18 cellular contexts compared by ENCODE assay signal in the genomic region with DNA sequence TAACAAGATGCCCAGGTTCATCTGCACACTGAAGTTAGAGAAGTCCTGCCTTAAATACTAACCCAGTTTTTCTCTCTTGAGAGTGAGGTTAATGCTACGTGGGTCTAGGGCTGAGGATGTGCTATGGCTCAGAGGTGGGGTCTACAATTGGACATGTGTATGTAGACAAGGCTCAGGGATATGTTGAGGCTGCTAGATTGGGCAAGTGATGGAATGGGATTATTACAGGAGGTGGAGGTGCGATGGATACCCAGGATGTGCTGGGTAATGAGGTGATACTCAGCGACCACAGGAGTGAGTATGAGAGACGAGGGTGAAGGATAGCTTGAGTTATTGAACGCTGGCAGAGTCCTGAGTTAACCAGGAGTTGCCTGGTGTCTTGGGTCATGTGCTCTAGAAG.
"Had no signal": no experiment of that assay in that cellular context is flagged by ENCODE, and none has a peak within 500 bp of the region (broad histone marks: within the 10 kb centered on the region; RNA-seq: fewer than 3 reads in every experiment).

No MANE protein-coding gene starts in this region.

- H3K4me3 Mint-ChIP-seq: activated CD8-positive, alpha-beta memory T cell treated with anti-CD3 and anti-CD28 coated beads, Interleukin-2, amount 10 ng/mL, durations not matched to agents 7 days and 5 days; activated T-cell treated with anti-CD3 and anti-CD28 coated beads, Interleukin-2, amount 50 U/mL, for 24 hours; naive B cell had no signal

- H3K36me3 ChIP-seq: uterus had no signal

- H3K27ac ChIP-seq: ascending aorta, breast epithelium, dorsolateral prefrontal cortex, left ventricle myocardium inferior, right atrium auricular region, tibial nerve, uterus had no signal

- H3K27me3 Mint-ChIP-seq: activated CD8-positive, alpha-beta memory T cell treated with anti-CD3 and anti-CD28 coated beads, Interleukin-2, amount 10 ng/mL, durations not matched to agents 7 days and 5 days; activated T-cell treated with anti-CD3 and anti-CD28 coated beads, Interleukin-2, amount 50 U/mL, for 24 hours; naive B cell had no signal

- DNase-seq: activated CD4-positive, alpha-beta T cell treated with anti-CD3 and anti-CD28 coated beads, Interleukin-2, amount 50 U/mL, for 1 hour; activated CD4-positive, CD25-positive, alpha-beta regulatory T cell; activated CD8-positive, alpha-beta memory T cell treated with anti-CD3 and anti-CD28 coated beads, Interleukin-2, amount 10 ng/mL, durations not matched to agents 7 days and 5 days; activated gamma-delta T cell treated with Interleukin-2 at 50 U/mL for 16 hours; activated T-cell treated with anti-CD3 and anti-CD28 coated beads, Interleukin-2, amount 50 U/mL, for 24 hours; dorsolateral prefrontal cortex; left ventricle myocardium inferior; naive B cell; nucleus accumbens; stimulated activated CD4-positive, alpha-beta T cell treated with anti-CD3 and anti-CD28 coated beads, Interleukin-2, amount 100 ng/mL, for 48 hours; stimulated activated naive CD4-positive, alpha-beta T cell treated with Interleukin-2 at 50 U/mL for 16 hours; substantia nigra; uterus had no signal

- H3K9me3 Mint-ChIP-seq: naive B cell had no signal

- H3K4me3 ChIP-seq: ascending aorta, breast epithelium, dorsolateral prefrontal cortex, left ventricle myocardium inferior, right atrium auricular region, tibial nerve, uterus had no signal

- H3K9me3 ChIP-seq: ascending aorta, breast epithelium, left ventricle myocardium inferior, right atrium auricular region, tibial nerve, uterus had no signal

- H3K27me3 ChIP-seq: ascending aorta, breast epithelium, dorsolateral prefrontal cortex, right atrium auricular region, tibial nerve, uterus had no signal

- H3K4me1 ChIP-seq: ascending aorta, breast epithelium, left ventricle myocardium inferior, right atrium auricular region, tibial nerve, uterus had no signal

- H3K27ac Mint-ChIP-seq: activated CD8-positive, alpha-beta memory T cell treated with anti-CD3 and anti-CD28 coated beads, Interleukin-2, amount 10 ng/mL, durations not matched to agents 7 days and 5 days had no signal

- ATAC-seq: activated CD8-positive, alpha-beta memory T cell treated with anti-CD3 and anti-CD28 coated beads, Interleukin-2, amount 10 ng/mL, durations not matched to agents 7 days and 5 days; esophagus mucosa had no signal
